In the genomic region with DNA sequence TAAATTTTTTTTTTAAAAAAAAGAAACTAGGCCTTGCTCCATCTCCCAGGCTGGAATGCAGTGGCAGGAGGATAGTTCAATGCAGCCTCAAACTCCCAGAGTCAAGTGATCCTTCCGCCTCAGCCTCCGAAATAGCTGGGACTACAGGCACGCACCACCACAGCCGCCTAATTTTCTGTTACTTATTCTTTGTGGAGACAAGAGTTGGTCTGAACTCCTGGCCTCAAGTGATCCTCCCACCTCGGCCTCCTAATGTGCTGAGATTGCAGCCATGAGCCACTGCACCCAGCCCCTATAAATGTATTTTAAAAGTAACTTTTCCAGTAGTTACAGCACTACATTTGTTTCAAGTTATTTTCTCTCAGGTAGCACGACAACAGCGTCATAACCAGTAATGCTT, we compare ENCODE assay signal across 21 cellular contexts. TPM values are rescaled to one million over a fixed set of nuclear protein-coding genes. Genes with fewer than 3 reads are reported as not detected.
DNase-seq lines count a peak whose midpoint lies in the region; ATAC-seq and TF ChIP-seq lines count a peak whose summit lies in the region.
"Had no signal": no experiment of that assay in that cellular context is flagged by ENCODE, and none has a peak within 500 bp of the region (broad histone marks: within the 10 kb centered on the region; RNA-seq: fewer than 3 reads in every experiment).

No MANE protein-coding gene starts in this region.

- CTCF ChIA-PET in activated CD4-positive, alpha-beta T cell treated with anti-CD3 and anti-CD28 coated beads for 36 hours (lab: Charles Lee), result no interaction called here

- peaks cover 61% of the 10 kb centered on the region for H3K79me2 ChIP-seq in GM23338 (replicated peaks; ENCODE audit: insufficient read depth)

- TF ChIP-seq CTCF in GM23338 (conservative IDR thresholded peaks at IDR 0.05; ENCODE audit: low read depth in 2 of 2) (no peak), neural crest cell (conservative IDR thresholded peaks at IDR 0.05) (no peak), WERI-Rb-1 (IDR thresholded peaks at IDR 0.05; ENCODE audit: low read depth, low read length) (no peak), psoas muscle (IDR thresholded peaks at IDR 0.05) (no peak)

- H3K9me2 ChIP-seq in GM23338 (ENCODE audit: insufficient read depth), result no peaks in the 10 kb centered on the region

- peaks cover 31% of the 10 kb centered on the region for H4K20me1 ChIP-seq in GM23338 (replicated peaks; ENCODE audit: insufficient read depth)

- no peaks in the 10 kb centered on the region for H3K27me3 Mint-ChIP-seq in activated CD4-positive, alpha-beta T cell treated with anti-CD3 and anti-CD28 coated beads for 36 hours
- H3K27me3 Mint-ChIP-seq in GM23338 (ENCODE audit: insufficient read depth, low read depth, poor library complexity), result peaks cover 13% of the 10 kb centered on the region
- no peaks in the 10 kb centered on the region for H3K27me3 Mint-ChIP-seq in activated T-helper 17 cell treated with anti-CD3 and anti-CD28 coated beads, Interleukin-2, amount 50 U/mL, for 72 hours
- no peaks in the 10 kb centered on the region for H3K27me3 Mint-ChIP-seq in neural crest cell (ENCODE audit: low read depth)
- H3K27me3 Mint-ChIP-seq: activated CD4-positive, alpha-beta memory T cell treated with anti-CD3 and anti-CD28 coated beads for 36 hours had no signal

- H3K36me3 ChIP-seq in GM23338 (ENCODE audit: insufficient read depth) (peaks cover 30% of the 10 kb centered on the region), WERI-Rb-1 (peaks cover 40% of the 10 kb centered on the region), psoas muscle (ENCODE audit: insufficient read depth in 1 of 2, low read depth in 1 of 2) (peaks cover 0 to 39% of the 10 kb centered on the region in 2 donors)

- POLR2A ChIA-PET in activated CD4-positive, alpha-beta T cell treated with anti-CD3 and anti-CD28 coated beads for 36 hours (lab: Charles Lee), result interaction anchor here (0.6 kb wide), 1 partner anchor 10 kb away, joined by 3 read pairs; no protein-coding TSS in a partner anchor

- H2AFZ ChIP-seq in GM23338, result no peak overlapping the region

- H3K9me3 ChIP-seq in WERI-Rb-1 (ENCODE audit: severe bottlenecking) (no peaks in the 10 kb centered on the region), psoas muscle (no peaks in the 10 kb centered on the region)
- H3K9me3 ChIP-seq: neutrophil, spleen had no signal

- H3K4me3 ChIP-seq in GM23338 (no peak overlapping the region), WERI-Rb-1 (ENCODE audit: low read depth, low read length) (no peak overlapping the region), psoas muscle (no peak overlapping the region)

- H3K36me3 Mint-ChIP-seq in activated CD4-positive, alpha-beta T cell treated with anti-CD3 and anti-CD28 coated beads for 36 hours (ENCODE audit: low read depth), result peaks cover 32% of the 10 kb centered on the region
- H3K36me3 Mint-ChIP-seq in GM23338 (ENCODE audit: low read depth), result peaks cover 46% of the 10 kb centered on the region
- peaks cover 67% of the 10 kb centered on the region for H3K36me3 Mint-ChIP-seq in activated T-helper 17 cell treated with anti-CD3 and anti-CD28 coated beads, Interleukin-2, amount 50 U/mL, for 72 hours (ENCODE audit: low read depth)
- peaks cover 16% of the 10 kb centered on the region for H3K36me3 Mint-ChIP-seq in neural crest cell (ENCODE audit: low read depth)

- peak overlapping the region; percentile 68; the same call in 1 of the 2 replicates for H3K4me2 ChIP-seq in GM23338

- WGBS in psoas muscle, 3 donors, result 91 to 94% (median 92%) methylated on average over 7 of the region's 7 CpGs

- H3K4me1 ChIP-seq in GM23338 (ENCODE audit: insufficient read depth), result peaks cover 10% of the 10 kb centered on the region
- H3K4me1 ChIP-seq in psoas muscle, result peaks cover 22% of the 10 kb centered on the region

- H3K27ac ChIP-seq in GM23338 (ENCODE audit: low read depth) (0 out of 2 replicates have a peak overlapping the region, but pooled peaks have one; percentile 53), WERI-Rb-1 (no peak overlapping the region), psoas muscle (no peak overlapping the region)

- intact Hi-C loops in activated CD4-positive, alpha-beta T cell treated with anti-CD3 and anti-CD28 coated beads for 36 hours (cut with DNase I, micrococcal nuclease), result loop anchor here in 1 of 2 experiments (5.0 kb wide), 2 partner anchors 504 to 544 kb away; a partner anchor contains a TSS
- intact Hi-C loops in left colon (cut with DNase I, micrococcal nuclease), result no loop called here
- intact Hi-C loops in psoas muscle (cut with DNase I), result loop anchor here (5.0 to 10.0 kb wide), 2 partner anchors 36 to 134 kb away; a partner anchor contains a TSS

- peaks cover 4% of the 10 kb centered on the region; the same call in 1 of the 2 replicates for H3F3A ChIP-seq in GM23338 (replicated peaks; ENCODE audit: low read depth)

- no peaks in the 10 kb centered on the region for H3K9me3 Mint-ChIP-seq in activated CD4-positive, alpha-beta T cell treated with anti-CD3 and anti-CD28 coated beads for 36 hours (ENCODE audit: low read depth)
- H3K9me3 Mint-ChIP-seq in GM23338 (peaks cover 3% of the 10 kb centered on the region; the same call in 1 of the 3 replicates), neural crest cell (no peaks in the 10 kb centered on the region)
- no peaks in the 10 kb centered on the region for H3K9me3 Mint-ChIP-seq in activated T-helper 17 cell treated with anti-CD3 and anti-CD28 coated beads, Interleukin-2, amount 50 U/mL, for 72 hours
- H3K9me3 Mint-ChIP-seq: activated CD4-positive, alpha-beta memory T cell treated with anti-CD3 and anti-CD28 coated beads for 36 hours; activated naive CD4-positive, alpha-beta T cell treated with anti-CD3 and anti-CD28 coated beads, Interleukin-2, amount 10 ng/mL, durations not matched to agents 7 days and 5 days had no signal

- peaks cover 46% of the 10 kb centered on the region for H3K4me1 Mint-ChIP-seq in activated CD4-positive, alpha-beta T cell treated with anti-CD3 and anti-CD28 coated beads for 36 hours
- H3K4me1 Mint-ChIP-seq in GM23338 (peaks cover 17% of the 10 kb centered on the region), neural crest cell (peaks cover 26% of the 10 kb centered on the region)
- H3K4me1 Mint-ChIP-seq in activated T-helper 17 cell treated with anti-CD3 and anti-CD28 coated beads, Interleukin-2, amount 50 U/mL, for 72 hours, result peaks cover 35% of the 10 kb centered on the region

- no peak for ATAC-seq in activated CD4-positive, alpha-beta T cell treated with anti-CD3 and anti-CD28 coated beads for 36 hours
- ATAC-seq in GM23338 (no peak), left colon (no peak), psoas muscle (no peak)
- ATAC-seq in activated T-helper 17 cell treated with anti-CD3 and anti-CD28 coated beads, Interleukin-2, amount 50 U/mL, for 72 hours (replicated peaks), result no peak

- DNase-seq in activated CD4-positive, alpha-beta T cell treated with anti-CD3 and anti-CD28 coated beads for 36 hours, result no peak
- DNase-seq in activated CD4-positive, alpha-beta T cell treated with anti-CD3 and anti-CD28 coated beads, Interleukin-2, amount 50 U/mL, for 4 hours, result no peak
- DNase-seq in GM23338 (ENCODE audit: low spot score) (no peak), neural crest cell (ENCODE audit: low read depth, low spot score) (no peak), left colon (no peak), WERI-Rb-1 (no peak), psoas muscle (no peak)
- DNase-seq: 8988T; activated CD4-positive, alpha-beta memory T cell treated with anti-CD3 and anti-CD28 coated beads for 36 hours; activated naive CD4-positive, alpha-beta T cell treated with anti-CD3 and anti-CD28 coated beads, Interleukin-2, amount 10 ng/mL, durations not matched to agents 7 days and 5 days; AML-193; effector CD8-positive, alpha-beta T cell; IMR-90; NCI-H1436 treated with DMSO at 0.1 percent for 48 hours; NCI-H2171; NCI-H526; SHP77; spleen; stimulated activated CD4-positive, alpha-beta T cell treated with anti-CD3 and anti-CD28 coated beads, Interleukin-4, amount 100 ng/mL, for 24 hours had no signal

- H3K27me3 ChIP-seq in GM23338 (ENCODE audit: insufficient read depth), result no peaks in the 10 kb centered on the region
- H3K27me3 ChIP-seq in WERI-Rb-1 (ENCODE audit: insufficient read depth, low read depth, severe bottlenecking), result no peaks in the 10 kb centered on the region
- H3K27me3 ChIP-seq in psoas muscle (ENCODE audit: insufficient read depth in 3 of 3, low read length in 2 of 3), result no peaks in the 10 kb centered on the region
- H3K27me3 ChIP-seq: neutrophil, spleen had no signal

- H3K27ac Mint-ChIP-seq in activated CD4-positive, alpha-beta T cell treated with anti-CD3 and anti-CD28 coated beads for 36 hours, result peak overlapping the region; percentile 31
- H3K27ac Mint-ChIP-seq in GM23338 (no peak overlapping the region), neural crest cell (ENCODE audit: unreplicated experiment) (no peak overlapping the region)
- H3K27ac Mint-ChIP-seq in activated T-helper 17 cell treated with anti-CD3 and anti-CD28 coated beads, Interleukin-2, amount 50 U/mL, for 72 hours, result peak overlapping the region; percentile 55

- no peak overlapping the region for H3K4me3 Mint-ChIP-seq in activated CD4-positive, alpha-beta T cell treated with anti-CD3 and anti-CD28 coated beads for 36 hours
- no peak overlapping the region; the same call in 2 of the 3 replicates for H3K4me3 Mint-ChIP-seq in GM23338
- peak overlapping the region; percentile 93 for H3K4me3 Mint-ChIP-seq in activated T-helper 17 cell treated with anti-CD3 and anti-CD28 coated beads, Interleukin-2, amount 50 U/mL, for 72 hours
- peak overlapping the region; percentile 59 for H3K4me3 Mint-ChIP-seq in neural crest cell

RNA-seq across cellular contexts. Expression of a gene that starts 2.3 kb away (rescaled TPM):
- 10 to 100 TPM; 19.1 to 24.5 TPM for total RNA-seq in activated CD4-positive, alpha-beta T cell treated with anti-CD3 and anti-CD28 coated beads for 36 hours
- total RNA-seq in GM23338 (2014; rRNA removed; shearing (Covaris generic)), result 75.5 and 81.9 TPM in 2 replicates
- 26.4 and 35.2 TPM in 2 replicates for polyA plus RNA-seq in GM23338 (2016; fragmentation: Nextera tagmentation; extraction: Ambion mirVana)
- total RNA-seq in activated T-helper 17 cell treated with anti-CD3 and anti-CD28 coated beads, Interleukin-2, amount 50 U/mL, for 72 hours, result 10 to 100 TPM; 27.7 to 39.9 TPM
- 38.4 and 42.8 TPM in 2 replicates for total RNA-seq in neural crest cell
- 10 to 100 TPM; 45.8 to 51.5 TPM for total RNA-seq in left colon
- 10 to 100 TPM; 30.2 to 33.0 (median 32.0) TPM for total RNA-seq in psoas muscle
- 10 to 100 TPM; 12.6 to 21.0 (median 13.2) TPM for polyA plus RNA-seq in psoas muscle

RNA-seq across cellular contexts. Expression of a gene that starts 37.7 kb away (rescaled TPM):
- total RNA-seq in activated CD4-positive, alpha-beta T cell treated with anti-CD3 and anti-CD28 coated beads for 36 hours, result 100 to 1,000 TPM; 335 to 419 TPM
- 403 and 462 TPM in 2 replicates for total RNA-seq in GM23338 (2014; rRNA removed; shearing (Covaris generic))
- polyA plus RNA-seq in GM23338 (2016; fragmentation: Nextera tagmentation; extraction: Ambion mirVana), result 800 and 889 TPM in 2 replicates
- 100 to 1,000 TPM; 254 to 398 TPM for total RNA-seq in activated T-helper 17 cell treated with anti-CD3 and anti-CD28 coated beads, Interleukin-2, amount 50 U/mL, for 72 hours
- total RNA-seq in neural crest cell, result 581 and 589 TPM in 2 replicates
- total RNA-seq in left colon, result 100 to 1,000 TPM; 162 to 193 TPM
- 10 to 100 TPM; 16.0 to 37.2 (median 20.6) TPM for total RNA-seq in psoas muscle
- 10 to 100 TPM; 13.9 to 27.5 (median 17.7) TPM for polyA plus RNA-seq in psoas muscle

Comparison
In these comparisons a context has a peak if more than half of its experiments do, and no peak if none do; other contexts are left out.
1. H3K27ac Mint-ChIP-seq: peak in activated CD4-positive, alpha-beta T cell treated with anti-CD3 and anti-CD28 coated beads for 36 hours (single experiment) and activated T-helper 17 cell treated with anti-CD3 and anti-CD28 coated beads, Interleukin-2, amount 50 U/mL, for 72 hours (single experiment); none in GM23338 (single experiment) and neural crest cell (single experiment).
2. H3K4me3 Mint-ChIP-seq: peak in activated T-helper 17 cell treated with anti-CD3 and anti-CD28 coated beads, Interleukin-2, amount 50 U/mL, for 72 hours (single experiment) and neural crest cell (single experiment); none in activated CD4-positive, alpha-beta T cell treated with anti-CD3 and anti-CD28 coated beads for 36 hours (single experiment) and GM23338 (single experiment).
3. RNA of a gene that starts 37.7 kb away (total RNA-seq): 581 to 589 TPM in neural crest cell, 335 to 419 TPM in activated CD4-positive, alpha-beta T cell treated with anti-CD3 and anti-CD28 coated beads for 36 hours, 403 to 462 TPM in GM23338, 254 to 398 TPM in activated T-helper 17 cell treated with anti-CD3 and anti-CD28 coated beads, Interleukin-2, amount 50 U/mL, for 72 hours and 162 to 193 TPM in left colon; 16.0 to 37.2 TPM in psoas muscle; every median in the first group is over 4 times any median in the second.
4. intact Hi-C loops: an anchor here in psoas muscle (5.0 to 10.0 kb wide); none called in left colon.